ENCODE assay signal across 9 cellular contexts in genomic region chr18:12839526-12840196, GRCh38. TPM values are rescaled to one million over a fixed set of nuclear protein-coding genes. Genes with fewer than 3 reads are reported as not detected.
DNase-seq lines count a peak whose midpoint lies in the region; ATAC-seq, FAIRE-seq and TF ChIP-seq lines count a peak whose summit lies in the region.
"Had no signal": no experiment of that assay in that cellular context is flagged by ENCODE, and none has a peak within 500 bp of the region (broad histone marks: within the 10 kb centered on the region; RNA-seq: fewer than 3 reads in every experiment).

No MANE protein-coding gene starts in this region.

- POLR2A ChIA-PET in CD4-positive, alpha-beta T cell (lab: Charles Lee): interaction anchor here (0.7 to 1.7 kb wide), 5 partner anchors 10 to 462 kb away, joined by 3 to 24 read pairs (median 5); partner anchors contain the start of genes AFG3L2 and PTPN2
- POLR2A ChIA-PET in activated CD4-positive, alpha-beta memory T cell treated with anti-CD3 and anti-CD28 coated beads, Interleukin-2, amount 10 ng/mL, durations not matched to agents 7 days and 5 days (lab: Charles Lee): interaction anchor here (0.7 to 4.6 kb wide), 15 partner anchors 10 to 772 kb away, joined by 3 to 96 read pairs (median 5); partner anchors contain the start of genes AFG3L2, CEP192, CEP76 and PSMG2

- ATAC-seq in CD4-positive, alpha-beta T cell (ENCODE audit: poor library complexity): peak; percentile 71
- peak; percentile 81 for ATAC-seq in GM19463 (IDR thresholded peaks at IDR 0.05; ENCODE audit: unreplicated experiment)
- ATAC-seq in HG03469 (IDR thresholded peaks at IDR 0.05; ENCODE audit: unreplicated experiment): peak; percentile 75
- ATAC-seq: HCT116 had no signal

- CTCF ChIA-PET in CD4-positive, alpha-beta T cell (lab: Charles Lee): no interaction called here
- CTCF ChIA-PET in activated CD4-positive, alpha-beta memory T cell treated with anti-CD3 and anti-CD28 coated beads, Interleukin-2, amount 10 ng/mL, durations not matched to agents 7 days and 5 days (lab: Charles Lee): interaction anchor here (1.2 to 1.4 kb wide), 4 partner anchors 10 to 44 kb away, joined by 3 to 10 read pairs (median 3); partner anchors contain the start of gene PTPN2

- H3K9me3 Mint-ChIP-seq in CD4-positive, alpha-beta T cell: no peaks in the 10 kb centered on the region
- no peaks in the 10 kb centered on the region for H3K9me3 Mint-ChIP-seq in activated CD4-positive, alpha-beta memory T cell treated with anti-CD3 and anti-CD28 coated beads, Interleukin-2, amount 10 ng/mL, durations not matched to agents 7 days and 5 days
- H3K9me3 Mint-ChIP-seq in immature natural killer cell: no peaks in the 10 kb centered on the region

- no peak for TF ChIP-seq CTCF in CD4-positive, alpha-beta T cell (IDR thresholded peaks at IDR 0.05)

- peak overlapping the region; percentile 25 for H3K27ac ChIP-seq in CD4-positive, alpha-beta T cell (ENCODE audit: low read depth, low read length)

- FAIRE-seq in urothelium cell line (lab: Jason Lieb, UNC): peak; percentile 62

- intact Hi-C loops in CD4-positive, alpha-beta T cell (cut with DNase I, micrococcal nuclease): loop anchor here (2.0 to 5.0 kb wide), 3 partner anchors 37 to 43 kb away; partner anchors contain the start of gene PTPN2 (in 1 of the 2)

- H3K27me3 Mint-ChIP-seq in CD4-positive, alpha-beta T cell: no peaks in the 10 kb centered on the region
- no peaks in the 10 kb centered on the region for H3K27me3 Mint-ChIP-seq in activated CD4-positive, alpha-beta memory T cell treated with anti-CD3 and anti-CD28 coated beads, Interleukin-2, amount 10 ng/mL, durations not matched to agents 7 days and 5 days
- H3K27me3 Mint-ChIP-seq in immature natural killer cell (ENCODE audit: low read depth in 3 of 3): peaks cover 6 to 14% (median 11%) of the 10 kb centered on the region in 3 donors

- H3K9me3 ChIP-seq in CD4-positive, alpha-beta T cell (ENCODE audit: control insufficient read depth, low read length): no peaks in the 10 kb centered on the region

- peak overlapping the region; percentile 23 for H3K4me3 Mint-ChIP-seq in CD4-positive, alpha-beta T cell
- H3K4me3 Mint-ChIP-seq in activated CD4-positive, alpha-beta memory T cell treated with anti-CD3 and anti-CD28 coated beads, Interleukin-2, amount 10 ng/mL, durations not matched to agents 7 days and 5 days: peak overlapping the region; percentile 71
- peak overlapping the region; percentile 77 to 88 (median 84) for H3K4me3 Mint-ChIP-seq in immature natural killer cell

- H3K27me3 ChIP-seq in CD4-positive, alpha-beta T cell (ENCODE audit: control insufficient read depth, insufficient read depth, low read length): no peaks in the 10 kb centered on the region

- peaks cover 43% of the 10 kb centered on the region for H3K36me3 Mint-ChIP-seq in CD4-positive, alpha-beta T cell (ENCODE audit: low read depth)
- H3K36me3 Mint-ChIP-seq in activated CD4-positive, alpha-beta memory T cell treated with anti-CD3 and anti-CD28 coated beads, Interleukin-2, amount 10 ng/mL, durations not matched to agents 7 days and 5 days (ENCODE audit: low read depth): peaks cover 43% of the 10 kb centered on the region
- H3K36me3 Mint-ChIP-seq in immature natural killer cell: peaks cover under 1 to 7% (median 2%) of the 10 kb centered on the region in 3 donors

- peak in 1 of 10 experiments; percentile 12 for DNase-seq in CD4-positive, alpha-beta T cell
- peak; percentile 62 for DNase-seq in activated CD4-positive, alpha-beta memory T cell treated with anti-CD3 and anti-CD28 coated beads, Interleukin-2, amount 10 ng/mL, durations not matched to agents 7 days and 5 days
- DNase-seq in immature natural killer cell (peak; percentile 79 to 85 (median 82)), urothelium cell line (ENCODE audit: low spot score) (no peak), A172 (ENCODE audit: low spot score) (no peak), epidermal melanocyte (ENCODE audit: insufficient read length, low spot score) (no peak)

- peaks cover 69% of the 10 kb centered on the region for H3K4me1 Mint-ChIP-seq in CD4-positive, alpha-beta T cell (ENCODE audit: low read depth)
- H3K4me1 Mint-ChIP-seq in activated CD4-positive, alpha-beta memory T cell treated with anti-CD3 and anti-CD28 coated beads, Interleukin-2, amount 10 ng/mL, durations not matched to agents 7 days and 5 days: peaks cover 75% of the 10 kb centered on the region
- peaks cover 83 to 92% of the 10 kb centered on the region in 2 donors for H3K4me1 Mint-ChIP-seq in immature natural killer cell

- peak overlapping the region; percentile 76 for H3K27ac Mint-ChIP-seq in CD4-positive, alpha-beta T cell
- peak overlapping the region; percentile 100 for H3K27ac Mint-ChIP-seq in activated CD4-positive, alpha-beta memory T cell treated with anti-CD3 and anti-CD28 coated beads, Interleukin-2, amount 10 ng/mL, durations not matched to agents 7 days and 5 days
- peak overlapping the region; percentile 92 to 99 (median 96) for H3K27ac Mint-ChIP-seq in immature natural killer cell

RNA-seq across cellular contexts. Expression of gene PTPN2, which starts 44.4 kb away (rescaled TPM):
- 10 to 100 TPM; 49.4 to 53.8 TPM for total RNA-seq in CD4-positive, alpha-beta T cell
- total RNA-seq in activated CD4-positive, alpha-beta memory T cell treated with anti-CD3 and anti-CD28 coated beads, Interleukin-2, amount 10 ng/mL, durations not matched to agents 7 days and 5 days: 10 to 100 TPM; 82.9 to 90.8 TPM
- 100 to 1,000 TPM; 103 to 122 (median 117) TPM for polyA plus RNA-seq in immature natural killer cell
- total RNA-seq in A172 (2014; rRNA removed; shearing (Covaris generic)): 41.1 and 43.9 TPM in 2 replicates

Comparison
In these comparisons a context has a peak if more than half of its experiments do, and no peak if none do; other contexts are left out.
1. DNase-seq: peak in activated CD4-positive, alpha-beta memory T cell treated with anti-CD3 and anti-CD28 coated beads, Interleukin-2, amount 10 ng/mL, durations not matched to agents 7 days and 5 days (single experiment) and immature natural killer cell (3 of 3); none in urothelium cell line (single experiment), A172 (single experiment) and epidermal melanocyte (single experiment).
2. H3K4me3 Mint-ChIP-seq: peak in every context shown above with its lines; median percentile 84 in immature natural killer cell; 71 in activated CD4-positive, alpha-beta memory T cell treated with anti-CD3 and anti-CD28 coated beads, Interleukin-2, amount 10 ng/mL, durations not matched to agents 7 days and 5 days; 23 in CD4-positive, alpha-beta T cell.
3. Peak in every context shown above with its lines, with median percentiles within 50 percentile points of each other: ATAC-seq and H3K27ac Mint-ChIP-seq.